8 cellular contexts compared by ENCODE assay signal in the genomic region with DNA sequence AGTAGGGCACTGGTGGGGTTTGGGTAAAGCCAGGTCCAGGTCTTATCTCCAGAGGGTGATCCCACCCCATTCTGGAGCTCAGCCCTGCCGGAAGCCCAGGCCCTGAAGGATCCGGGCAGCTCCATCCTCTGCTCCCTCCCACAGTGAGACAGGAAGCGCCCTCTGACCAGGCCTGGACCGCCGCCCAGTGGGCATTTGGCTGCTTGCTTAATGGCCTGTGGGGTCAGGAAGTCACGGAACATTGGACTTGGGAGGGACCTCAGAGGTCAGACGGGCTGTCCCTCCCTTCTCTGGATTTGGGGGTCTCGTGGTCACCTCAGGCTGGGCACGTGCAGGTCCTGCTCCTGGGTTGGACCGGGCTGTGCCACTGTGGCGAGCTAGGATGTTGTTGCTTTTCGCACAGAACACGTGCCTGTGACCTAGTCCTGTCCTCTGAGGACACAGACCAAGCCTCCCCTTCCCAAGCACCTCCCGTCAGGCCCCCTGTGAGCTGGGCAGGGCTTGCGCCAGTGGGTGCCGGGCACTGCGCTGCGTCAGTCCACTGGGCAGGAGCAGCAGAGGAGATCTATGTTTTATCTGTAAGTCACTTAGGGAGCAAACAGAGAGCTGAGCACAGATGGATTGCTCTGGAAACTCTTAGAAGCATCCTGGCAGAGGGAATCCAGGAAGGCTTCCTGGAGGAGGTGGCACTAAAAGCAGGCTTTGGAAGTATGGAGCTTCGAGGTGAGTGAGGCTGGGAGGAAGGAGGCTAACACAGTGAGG. TPM values are rescaled to one million over a fixed set of nuclear protein-coding genes. Genes with fewer than 3 reads are reported as not detected.
DNase-seq lines count a peak whose midpoint lies in the region; ATAC-seq and TF ChIP-seq lines count a peak whose summit lies in the region.

No MANE protein-coding gene starts in this region.

- no peak overlapping the region for H3K4me3 ChIP-seq in ascending aorta

- H3K36me3 ChIP-seq in ascending aorta, result no peaks in the 10 kb centered on the region

- no peak for ATAC-seq in stimulated activated memory B cell treated with anti-CD40 and anti-IgM and Interleukin-4, amounts not matched to agents 10 μg/mL and 1 μg/mL and 100 μg/mL, for 72 hours

- no peak overlapping the region for H3K4me3 Mint-ChIP-seq in stimulated activated memory B cell treated with anti-CD40 and anti-IgM and Interleukin-4, amounts not matched to agents 10 μg/mL and 1 μg/mL and 100 μg/mL, for 72 hours

- peaks cover 79% of the 10 kb centered on the region for H3K4me1 Mint-ChIP-seq in stimulated activated memory B cell treated with anti-CD40 and anti-IgM and Interleukin-4, amounts not matched to agents 10 μg/mL and 1 μg/mL and 100 μg/mL, for 72 hours

- intact Hi-C loops in ascending aorta (cut with DNase I) (no loop called here), posterior cingulate gyrus (cut with DNase I) (no loop called here)

- no peaks in the 10 kb centered on the region for H3K36me3 Mint-ChIP-seq in stimulated activated memory B cell treated with anti-CD40 and anti-IgM and Interleukin-4, amounts not matched to agents 10 μg/mL and 1 μg/mL and 100 μg/mL, for 72 hours

- H3K27ac ChIP-seq in ascending aorta, result peak overlapping the region; percentile 42 to 55

- no peaks in the 10 kb centered on the region for H3K9me3 Mint-ChIP-seq in stimulated activated memory B cell treated with anti-CD40 and anti-IgM and Interleukin-4, amounts not matched to agents 10 μg/mL and 1 μg/mL and 100 μg/mL, for 72 hours

- H3K9me3 ChIP-seq in ascending aorta, result no peaks in the 10 kb centered on the region

- H3K27ac Mint-ChIP-seq in stimulated activated memory B cell treated with anti-CD40 and anti-IgM and Interleukin-4, amounts not matched to agents 10 μg/mL and 1 μg/mL and 100 μg/mL, for 72 hours, result peak overlapping the region; percentile 44

- DNase-seq in HT-29 (ENCODE audit: low spot score) (peak; percentile 85), ascending aorta (ENCODE audit: low spot score in 2 of 2) (peak in 1 of 2 donors; percentile 86), left kidney (ENCODE audit: low read depth, low spot score) (peak; percentile 89), NCI-H128 (lab: John Stamatoyannopoulos, UW; ENCODE audit: unreplicated experiment) (no peak), posterior cingulate gyrus (no peak), KG1 (lab: John Stamatoyannopoulos, UW) (no peak), HPDE6-E6E7 (ENCODE audit: extremely low spot score) (no peak)

- TF ChIP-seq CTCF in ascending aorta (IDR thresholded peaks at IDR 0.05), result no peak

- H3K4me1 ChIP-seq in ascending aorta, result peaks cover 0 to 10% of the 10 kb centered on the region in 2 donors

- no peaks in the 10 kb centered on the region for H3K27me3 Mint-ChIP-seq in stimulated activated memory B cell treated with anti-CD40 and anti-IgM and Interleukin-4, amounts not matched to agents 10 μg/mL and 1 μg/mL and 100 μg/mL, for 72 hours

- H3K27me3 ChIP-seq in ascending aorta, result no peaks in the 10 kb centered on the region

RNA-seq across cellular contexts. Expression of gene GSE1, which starts 49.4 kb away (rescaled TPM):
- total RNA-seq in HT-29 (2014; rRNA removed; shearing (Covaris generic)), result 81.1 and 84.7 TPM in 2 replicates
- total RNA-seq in ascending aorta, result 120 TPM

Comparison
In these comparisons a context has a peak if more than half of its experiments do, and no peak if none do; other contexts are left out.
1. DNase-seq: peak in HT-29 (single experiment) and left kidney (single experiment); none in NCI-H128 (single experiment), posterior cingulate gyrus (0 of 10), KG1 (single experiment) and HPDE6-E6E7 (single experiment).